Comparison of ENCODE assay signal across 1 cellular context in genomic region chrX:111568356-111568755, GRCh38.
TF ChIP-seq lines count a peak whose summit lies in the region.

No MANE protein-coding gene starts in this region.

TF ChIP-seq in WTC11, 78 proteins besides CTCF, POLR2A, EP300 and RAD21 (continued from another document):
- no peak for TF ChIP-seq ARID4B (CRISPR knock-in tag; IDR thresholded peaks at IDR 0.05; ENCODE audit: borderline replicate concordance)
- no peak for TF ChIP-seq NFYB (CRISPR knock-in tag; conservative IDR thresholded peaks at IDR 0.05; ENCODE audit: low read depth)
- TF ChIP-seq ETV6 (CRISPR knock-in tag; IDR thresholded peaks at IDR 0.05): no peak
- TF ChIP-seq ZNF232 (CRISPR knock-in tag; IDR thresholded peaks at IDR 0.05): no peak
- TF ChIP-seq FOXP1 (CRISPR knock-in tag; IDR thresholded peaks at IDR 0.05; ENCODE audit: borderline replicate concordance): no peak
- no peak for TF ChIP-seq ATF3 (CRISPR knock-in tag; conservative IDR thresholded peaks at IDR 0.05)
- no peak for TF ChIP-seq SMAD3 (CRISPR knock-in tag; IDR thresholded peaks at IDR 0.05; ENCODE audit: borderline replicate concordance)
- no peak for TF ChIP-seq ELF4 (CRISPR knock-in tag; IDR thresholded peaks at IDR 0.05; ENCODE audit: low read depth)
- TF ChIP-seq PRDM15 (CRISPR knock-in tag; IDR thresholded peaks at IDR 0.05): no peak
- no peak for TF ChIP-seq ZBTB21 (CRISPR knock-in tag; IDR thresholded peaks at IDR 0.05; ENCODE audit: borderline replicate concordance)
TF ChIP-seq in WTC11: peak in this region for 0.
